Comparison of ENCODE assay signal across 8 cellular contexts in the genomic region with DNA sequence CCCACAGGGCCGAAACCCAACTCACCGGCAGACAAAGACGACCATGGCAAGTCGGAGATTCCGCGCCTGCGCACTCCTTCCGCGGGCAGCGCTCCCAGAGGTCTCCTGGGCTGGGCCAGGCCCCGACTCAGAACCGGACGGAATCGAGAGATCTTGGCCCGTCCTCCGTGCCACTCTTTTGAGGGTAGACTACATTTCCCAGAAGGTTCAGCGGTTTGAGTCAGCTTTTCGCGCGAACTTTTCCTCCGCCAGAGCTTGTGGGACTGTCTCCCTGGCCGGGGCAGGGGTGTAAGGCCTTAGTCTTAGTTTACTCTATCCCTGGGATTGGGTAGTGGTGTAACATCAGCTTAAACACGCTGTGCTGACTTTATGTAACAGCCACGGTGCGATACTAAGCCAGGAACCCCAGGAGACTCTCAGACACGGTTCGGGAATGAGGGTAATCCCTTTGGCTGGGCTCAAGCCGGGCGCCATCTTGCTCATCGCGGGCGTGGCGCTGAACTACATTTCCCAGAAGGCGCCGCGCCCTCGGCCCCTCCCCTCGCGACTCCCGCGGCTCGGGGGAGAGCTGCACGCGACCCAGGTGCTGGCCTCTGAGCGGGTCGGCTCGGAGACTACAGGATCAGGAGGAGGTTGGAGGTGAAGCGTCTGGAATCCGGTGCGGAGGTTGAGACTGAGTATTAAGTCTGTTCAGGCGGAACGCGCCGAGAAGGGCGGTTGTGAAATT. TPM values are rescaled to one million over a fixed set of nuclear protein-coding genes. Genes with fewer than 3 reads are reported as not detected.
DNase-seq lines count a peak whose midpoint lies in the region; ATAC-seq and TF ChIP-seq lines count a peak whose summit lies in the region.

A gene (minus strand): TSS at position 78 of the 727 bp plus-strand sequence. CDS start 13,033 bp downstream, outside the sequence.

- no peaks in the 10 kb centered on the region; a peak in 1 of 22 replicates for H4K20me1 ChIP-seq in BLaER1 treated with 17β-estradiol and CSF1 and Interleukin-3, amounts not matched to agents 10 nM and 100 nM

- H3K27ac ChIP-seq in BLaER1 treated with 17β-estradiol and CSF1 and Interleukin-3, amounts not matched to agents 10 nM and 100 nM, result peak within 1 kb of the TSS; percentile 81 to 97 (median 94)
- H3K27ac ChIP-seq in left lung, result peak within 1 kb of the TSS; percentile 92 to 95

- H3K4me2 ChIP-seq in BLaER1 treated with 17β-estradiol and CSF1 and Interleukin-3, amounts not matched to agents 10 nM and 100 nM, result peak within 1 kb of the TSS; percentile 69 to 96 (median 87)

- no peak for TF ChIP-seq CTCF in left lung (IDR thresholded peaks at IDR 0.05)

- H3K4me1 ChIP-seq in BLaER1 treated with 17β-estradiol and CSF1 and Interleukin-3, amounts not matched to agents 10 nM and 100 nM, result peaks cover 12 to 20% (median 16%) of the 10 kb centered on the region in 10 experiments; a peak in 18 of 20 replicates
- H3K4me1 ChIP-seq in left lung, result peaks cover 6 to 19% of the 10 kb centered on the region in 2 donors

- DNase-seq in NCI-H748 treated with DMSO at 0.1 percent for 48 hours (lab: John Stamatoyannopoulos, UW) (peak; percentile 88), dermis blood vessel endothelial cell (peak; percentile 99), left lung (peak; percentile 97 to 98)
- peak; percentile 86 to 88 for DNase-seq in activated CD4-positive, alpha-beta T cell treated with anti-CD3 and anti-CD28 coated beads, Interleukin-2, amount 50 U/mL, for 4 hours
- peak; percentile 87 for DNase-seq in stimulated activated CD4-positive, alpha-beta T cell treated with anti-CD3 and anti-CD28 coated beads, Interleukin-2, amount 100 ng/mL, for 4 hours (ENCODE audit: low read depth)

- H3K9ac ChIP-seq in BLaER1 treated with 17β-estradiol and CSF1 and Interleukin-3, amounts not matched to agents 10 nM and 100 nM, result peak within 1 kb of the TSS; percentile 86 to 95 (median 90)

- H3K9me3 ChIP-seq in BLaER1 treated with 17β-estradiol and CSF1 and Interleukin-3, amounts not matched to agents 10 nM and 100 nM (replicated peaks in 1 of 11), result peaks cover 66 to 80% (median 72%) of the 10 kb centered on the region in 11 experiments
- peaks cover 0 to 63% of the 10 kb centered on the region in 2 donors for H3K9me3 ChIP-seq in left lung

- H3K36me3 ChIP-seq in BLaER1 treated with 17β-estradiol and CSF1 and Interleukin-3, amounts not matched to agents 10 nM and 100 nM, result peaks cover 43 to 68% (median 56%) of the 10 kb centered on the region in 11 experiments
- peaks cover 0 to 35% of the 10 kb centered on the region in 2 donors for H3K36me3 ChIP-seq in left lung

- no peaks in the 10 kb centered on the region for H3K27me3 ChIP-seq in BLaER1 treated with 17β-estradiol and CSF1 and Interleukin-3, amounts not matched to agents 10 nM and 100 nM
- H3K27me3 ChIP-seq in left lung, result no peaks in the 10 kb centered on the region

- ATAC-seq in GM19328 (IDR thresholded peaks at IDR 0.05; ENCODE audit: unreplicated experiment), result peak; percentile 88
- peak; percentile 76 for ATAC-seq in HG03520 (IDR thresholded peaks at IDR 0.05; ENCODE audit: unreplicated experiment)
- peak; percentile 98 for ATAC-seq in left lung

- intact Hi-C loops in left lung (cut with DNase I), result no loop called here

- H3K4me3 ChIP-seq in BLaER1 treated with 17β-estradiol and CSF1 and Interleukin-3, amounts not matched to agents 10 nM and 100 nM, result peak within 1 kb of the TSS; percentile 68 to 86 (median 78)
- peak within 1 kb of the TSS; percentile 64 for H3K4me3 ChIP-seq in left lung

RNA-seq across cellular contexts. Expression of the gene that starts here (rescaled TPM):
- total RNA-seq in dermis blood vessel endothelial cell (14.3 and 18.6 TPM in 2 replicates), left lung (10 to 100 TPM in 1 of 2 donors, 1 to 10 TPM in 1; 8.5 to 14.4 TPM)

Comparison
In these comparisons a context has a peak if more than half of its experiments do, and no peak if none do; other contexts are left out.
1. Peak in every context shown above with its lines: DNase-seq, ATAC-seq, H3K4me3 ChIP-seq and H3K27ac ChIP-seq.